ENCODE assay signal across 7 cellular contexts in genomic region chr20:30175681-30176080, GRCh38.
"Had no signal": no experiment of that assay in that cellular context is flagged by ENCODE, and none has a peak within 500 bp of the region (broad histone marks: within the 10 kb centered on the region; RNA-seq: fewer than 3 reads in every experiment).

No MANE protein-coding gene starts in this region.

- H3K27ac Mint-ChIP-seq: IgD-negative memory B cell had no signal

- H3K4me3 Mint-ChIP-seq: IgD-negative memory B cell had no signal

- H3K4me3 ChIP-seq: K562 had no signal

- FAIRE-seq: HepG2, HTR-8/SVneo, K562 had no signal

- ATAC-seq: HepG2, K562 had no signal

- H3K27me3 Mint-ChIP-seq: IgD-negative memory B cell had no signal

- H3K27ac ChIP-seq: HL-60 had no signal

- DNase-seq: IMR-90, KBM-7 had no signal
